ENCODE assay signal across 14 cellular contexts in genomic region chr5:139120521-139120920, GRCh38.
"Had no signal": no experiment of that assay in that cellular context is flagged by ENCODE, and none has a peak within 500 bp of the region (broad histone marks: within the 10 kb centered on the region; RNA-seq: fewer than 3 reads in every experiment).

No MANE protein-coding gene starts in this region.

- H3K36me3 ChIP-seq: ovary had no signal

- H3K27me3 ChIP-seq: left lung, ovary, suprapubic skin, upper lobe of left lung had no signal

- ATAC-seq: effector memory CD8-positive, alpha-beta T cell; left lung; naive thymus-derived CD8-positive, alpha-beta T cell; psoas muscle; stimulated activated naive CD8-positive, alpha-beta T cell treated with anti-CD3 and anti-CD28 coated beads, Interleukin-15, Interleukin-2, amounts not matched to agents 100 U/mL and 50 U/mL, for 24 hours had no signal

- H3K9me3 ChIP-seq: left lung, ovary, psoas muscle, suprapubic skin, upper lobe of left lung had no signal

- DNase-seq: activated CD4-positive, alpha-beta T cell treated with anti-CD3 and anti-CD28 coated beads, Interleukin-2, amount 50 U/mL, for 4 hours; activated gamma-delta T cell; effector memory CD8-positive, alpha-beta T cell; foreskin fibroblast; kidney; left lung; naive thymus-derived CD8-positive, alpha-beta T cell; ovary; psoas muscle; stimulated activated naive CD8-positive, alpha-beta T cell treated with anti-CD3 and anti-CD28 coated beads, Interleukin-15, Interleukin-2, amounts not matched to agents 100 U/mL and 50 U/mL, for 24 hours; upper lobe of left lung; WERI-Rb-1 had no signal

- H3K27ac ChIP-seq: left lung, ovary, psoas muscle, SK-N-MC, suprapubic skin, upper lobe of left lung, WERI-Rb-1 had no signal

- H3K4me3 ChIP-seq: left lung, ovary, psoas muscle, SK-N-MC, suprapubic skin, upper lobe of left lung had no signal

- H3K4me1 ChIP-seq: left lung, suprapubic skin, upper lobe of left lung had no signal
